37 cellular contexts compared by ENCODE assay signal in genomic region chr4:109861941-109862340, GRCh38. TPM values are rescaled to one million over a fixed set of nuclear protein-coding genes. Genes with fewer than 3 reads are reported as not detected.
"Had no signal": no experiment of that assay in that cellular context is flagged by ENCODE, and none has a peak within 500 bp of the region (broad histone marks: within the 10 kb centered on the region; RNA-seq: fewer than 3 reads in every experiment).

No MANE protein-coding gene starts in this region.

- H3K27me3 ChIP-seq: MG63 had no signal

- H3K4me3 ChIP-seq: MG63 had no signal

- DNase-seq: Karpas-422, Kasumi-1, MG63, MM.1S, MV-4-11, NCI-H1048, NCI-H1092, NCI-H1092 treated with DMSO at 0.1 percent for 48 hours, NCI-H1105, NCI-H1105 treated with DMSO at 0.1 percent for 48 hours, NCI-H1417, NCI-H1417 treated with DMSO at 0.1 percent for 48 hours, NCI-H1436, NCI-H1436 treated with DMSO at 0.1 percent for 48 hours, NCI-H146, NCI-H1694, NCI-H1694 treated with DMSO at 0.1 percent for 48 hours, NCI-H187, NCI-H187 treated with DMSO at 0.1 percent for 48 hours, NCI-H1930, NCI-H2029, NCI-H2029 treated with DMSO at 0.1 percent for 48 hours, NCI-H2081, NCI-H2081 treated with DMSO at 0.1 percent for 48 hours, NCI-H2107, NCI-H2171, NCI-H2171 treated with DMSO at 0.1 percent for 48 hours, NCI-H2227 treated with DMSO at 0.1 percent for 48 hours, NCI-H226, NCI-H345, NCI-H446, NCI-H446 treated with DMSO at 0.1 percent for 48 hours, NCI-H510A had no signal

- H3K9me3 ChIP-seq: MG63 had no signal

- H3K36me3 ChIP-seq: MG63 had no signal

RNA-seq across cellular contexts. Expression of gene LRIT3, which starts 14.0 kb away (rescaled TPM):
- total RNA-seq: LHCN-M2, M059J, NCI-H460 had no signal

RNA-seq across cellular contexts. Expression of gene RRH, which starts 34.2 kb away (rescaled TPM):
- total RNA-seq: LHCN-M2, M059J, MCF 10A, NCI-H460 had no signal
